29 cellular contexts compared by ENCODE assay signal in genomic region chr13:79149210-79149609, GRCh38.
"Had no signal": no experiment of that assay in that cellular context is flagged by ENCODE, and none has a peak within 500 bp of the region (broad histone marks: within the 10 kb centered on the region; RNA-seq: fewer than 3 reads in every experiment).

No MANE protein-coding gene starts in this region.

- ATAC-seq: stimulated activated effector memory CD8-positive, alpha-beta T cell treated with anti-CD3 and anti-CD28 coated beads, Interleukin-12 subunit alpha, Interleukin-12 subunit beta, amount 100 ng/mL, for 72 hours; stimulated activated memory B cell treated with anti-CD40 and anti-IgM and Interleukin-4, amounts not matched to agents 10 μg/mL and 1 μg/mL and 100 μg/mL, for 72 hours; stimulated activated naive B cell treated with anti-CD40 and anti-IgM and Interleukin-4, amounts not matched to agents 10 μg/mL and 1 μg/mL and 100 μg/mL, for 72 hours; stimulated activated naive CD8-positive, alpha-beta T cell treated with anti-CD3 and anti-CD28 coated beads, Interleukin-15, amount 100 ng/mL, for 72 hours; stimulated activated naive CD8-positive, alpha-beta T cell treated with anti-CD3 and anti-CD28 coated beads, Interleukin-15, Interleukin-2, amounts not matched to agents 100 U/mL and 50 U/mL, for 24 hours; upper lobe of right lung had no signal

- FAIRE-seq: urothelium cell line had no signal

- H3K4me3 ChIP-seq: stomach, suprapubic skin, testis, thoracic aorta, thyroid gland, tibial artery, tibial nerve, transverse colon, upper lobe of left lung, upper lobe of right lung, uterus, vagina had no signal

- H3K27me3 ChIP-seq: stomach, suprapubic skin, testis, thyroid gland, tibial artery, tibial nerve, transverse colon, upper lobe of left lung, upper lobe of right lung, uterus, vagina had no signal

- DNase-seq: stimulated activated CD4-positive, alpha-beta T cell treated with anti-CD3 and anti-CD28 coated beads, Interleukin-2, amount 100 ng/mL, for 48 hours; stimulated activated CD4-positive, alpha-beta T cell treated with anti-CD3 and anti-CD28 coated beads, Interleukin-4, amount 100 ng/mL, for 1 hour; stimulated activated CD4-positive, alpha-beta T cell treated with anti-CD3 and anti-CD28 coated beads, Interleukin-4, amount 100 ng/mL, for 24 hours; stimulated activated CD4-positive, alpha-beta T cell treated with anti-CD3 and anti-CD28 coated beads, Interleukin-4, amount 100 ng/mL, for 4 hours; stimulated activated CD8-positive, alpha-beta memory T cell treated with anti-CD3 and anti-CD28 coated beads, Interleukin-4, amount 100 ng/mL, for 48 hours; stimulated activated naive B cell treated with anti-CD40 and anti-IgM and Interleukin-4, amounts not matched to agents 10 μg/mL and 1 μg/mL and 100 μg/mL, for 72 hours; stimulated activated naive CD4-positive, alpha-beta T cell; stimulated activated naive CD4-positive, alpha-beta T cell treated with Interleukin-2 at 50 U/mL for 16 hours; stimulated activated naive CD8-positive, alpha-beta T cell treated with anti-CD3 and anti-CD28 coated beads, Interleukin-15, amount 100 ng/mL, for 72 hours; stimulated activated naive CD8-positive, alpha-beta T cell treated with anti-CD3 and anti-CD28 coated beads, Interleukin-15, Interleukin-2, amounts not matched to agents 100 U/mL and 50 U/mL, for 24 hours; stomach; substantia nigra; testis; thyroid gland; tibial artery; transverse colon; trophoblast cell; upper lobe of left lung; upper lobe of right lung; uterus had no signal

- H3K4me1 Mint-ChIP-seq: stimulated activated effector memory CD8-positive, alpha-beta T cell treated with anti-CD3 and anti-CD28 coated beads, Interleukin-12 subunit alpha, Interleukin-12 subunit beta, amount 100 ng/mL, for 72 hours; stimulated activated memory B cell treated with anti-CD40 and anti-IgM and Interleukin-4, amounts not matched to agents 10 μg/mL and 1 μg/mL and 100 μg/mL, for 72 hours; stimulated activated naive B cell treated with anti-CD40 and anti-IgM and Interleukin-4, amounts not matched to agents 10 μg/mL and 1 μg/mL and 100 μg/mL, for 72 hours; stimulated activated naive CD8-positive, alpha-beta T cell treated with anti-CD3 and anti-CD28 coated beads, Interleukin-15, amount 100 ng/mL, for 72 hours had no signal

- H3K36me3 Mint-ChIP-seq: stimulated activated effector memory CD8-positive, alpha-beta T cell treated with anti-CD3 and anti-CD28 coated beads, Interleukin-12 subunit alpha, Interleukin-12 subunit beta, amount 100 ng/mL, for 72 hours; stimulated activated memory B cell treated with anti-CD40 and anti-IgM and Interleukin-4, amounts not matched to agents 10 μg/mL and 1 μg/mL and 100 μg/mL, for 72 hours; stimulated activated naive B cell treated with anti-CD40 and anti-IgM and Interleukin-4, amounts not matched to agents 10 μg/mL and 1 μg/mL and 100 μg/mL, for 72 hours; type B pancreatic cell had no signal

- H3K9me3 ChIP-seq: stomach, suprapubic skin, testis, thoracic aorta, thyroid gland, tibial artery, transverse colon, upper lobe of left lung, upper lobe of right lung, uterus, vagina had no signal

- H3K27ac Mint-ChIP-seq: stimulated activated effector memory CD8-positive, alpha-beta T cell treated with anti-CD3 and anti-CD28 coated beads, Interleukin-12 subunit alpha, Interleukin-12 subunit beta, amount 100 ng/mL, for 72 hours; stimulated activated memory B cell treated with anti-CD40 and anti-IgM and Interleukin-4, amounts not matched to agents 10 μg/mL and 1 μg/mL and 100 μg/mL, for 72 hours; stimulated activated naive B cell treated with anti-CD40 and anti-IgM and Interleukin-4, amounts not matched to agents 10 μg/mL and 1 μg/mL and 100 μg/mL, for 72 hours; stimulated activated naive CD8-positive, alpha-beta T cell treated with anti-CD3 and anti-CD28 coated beads, Interleukin-15, amount 100 ng/mL, for 72 hours; stimulated activated naive CD8-positive, alpha-beta T cell treated with anti-CD3 and anti-CD28 coated beads, Interleukin-15, Interleukin-2, amounts not matched to agents 100 ng/mL and 50 ng/mL, for 24 hours; type B pancreatic cell had no signal

- H3K36me3 ChIP-seq: stomach, suprapubic skin, thoracic aorta, thyroid gland, tibial artery, tibial nerve, transverse colon, upper lobe of left lung, upper lobe of right lung, uterus, vagina had no signal

- H3K4me1 ChIP-seq: stomach, suprapubic skin, testis, thyroid gland, tibial artery, tibial nerve, transverse colon, upper lobe of left lung, upper lobe of right lung, uterus, vagina had no signal

- H3K4me3 Mint-ChIP-seq: stimulated activated effector memory CD8-positive, alpha-beta T cell treated with anti-CD3 and anti-CD28 coated beads, Interleukin-12 subunit alpha, Interleukin-12 subunit beta, amount 100 ng/mL, for 72 hours; stimulated activated memory B cell treated with anti-CD40 and anti-IgM and Interleukin-4, amounts not matched to agents 10 μg/mL and 1 μg/mL and 100 μg/mL, for 72 hours; stimulated activated naive B cell treated with anti-CD40 and anti-IgM and Interleukin-4, amounts not matched to agents 10 μg/mL and 1 μg/mL and 100 μg/mL, for 72 hours; stimulated activated naive CD8-positive, alpha-beta T cell treated with anti-CD3 and anti-CD28 coated beads, Interleukin-15, amount 100 ng/mL, for 72 hours; stimulated activated naive CD8-positive, alpha-beta T cell treated with anti-CD3 and anti-CD28 coated beads, Interleukin-15, Interleukin-2, amounts not matched to agents 100 ng/mL and 50 ng/mL, for 24 hours; type B pancreatic cell had no signal

- H3K9me3 Mint-ChIP-seq: stimulated activated effector memory CD8-positive, alpha-beta T cell treated with anti-CD3 and anti-CD28 coated beads, Interleukin-12 subunit alpha, Interleukin-12 subunit beta, amount 100 ng/mL, for 72 hours; stimulated activated naive CD8-positive, alpha-beta T cell treated with anti-CD3 and anti-CD28 coated beads, Interleukin-15, amount 100 ng/mL, for 72 hours had no signal

- H3K27me3 Mint-ChIP-seq: stimulated activated naive CD8-positive, alpha-beta T cell treated with anti-CD3 and anti-CD28 coated beads, Interleukin-15, amount 100 ng/mL, for 72 hours; type B pancreatic cell had no signal

- H3K27ac ChIP-seq: stomach, suprapubic skin, testis, thoracic aorta, thyroid gland, tibial artery, tibial nerve, transverse colon, upper lobe of left lung, upper lobe of right lung, uterus, vagina had no signal
